Comparison of ENCODE assay signal across 16 cellular contexts in genomic region chr22:27850000-27850465, GRCh38. TPM values are rescaled to one million over a fixed set of nuclear protein-coding genes. Genes with fewer than 3 reads are reported as not detected.
DNase-seq lines count a peak whose midpoint lies in the region; ATAC-seq and TF ChIP-seq lines count a peak whose summit lies in the region.
"Had no signal": no experiment of that assay in that cellular context is flagged by ENCODE, and none has a peak within 500 bp of the region (broad histone marks: within the 10 kb centered on the region; RNA-seq: fewer than 3 reads in every experiment).

No MANE protein-coding gene starts in this region.

- TF ChIP-seq CTCF in esophagus squamous epithelium (IDR thresholded peaks at IDR 0.05): no peak
- TF ChIP-seq CTCF in mesothelial cell of epicardium (IDR thresholded peaks at IDR 0.05; ENCODE audit: unreplicated experiment): no peak
- no peak for TF ChIP-seq CTCF in tibial artery (IDR thresholded peaks at IDR 0.05)

- H3K36me3 ChIP-seq in esophagus squamous epithelium (peaks cover 0 to 95% (median 9%) of the 10 kb centered on the region in 3 donors), tibial artery (peaks cover 31 to 63% (median 38%) of the 10 kb centered on the region in 3 donors)

- peak overlapping the region; percentile 17 for H3K27ac Mint-ChIP-seq in activated CD4-positive, alpha-beta T cell treated with anti-CD3 and anti-CD28 coated beads for 36 hours
- peak overlapping the region; percentile 51 for H3K27ac Mint-ChIP-seq in mesothelial cell of epicardium
- no peak overlapping the region for H3K27ac Mint-ChIP-seq in activated T-helper 17 cell treated with anti-CD3 and anti-CD28 coated beads, Interleukin-2, amount 50 U/mL, for 72 hours
- H3K27ac Mint-ChIP-seq: activated CD4-positive, alpha-beta T cell treated with anti-CD3 and anti-CD28 coated beads, Interleukin-2, amount 10 ng/mL, durations not matched to agents 7 days and 5 days; activated naive CD8-positive, alpha-beta T cell had no signal

- WGBS in esophagus squamous epithelium, 2 donors: 14 to 30% methylated on average over 4 to 6 of the region's 6 CpGs

- no peak for ATAC-seq in activated CD4-positive, alpha-beta T cell treated with anti-CD3 and anti-CD28 coated beads for 36 hours
- ATAC-seq in GM18873 (IDR thresholded peaks at IDR 0.05; ENCODE audit: low FRiP score, unreplicated experiment): no peak
- ATAC-seq in activated T-helper 17 cell treated with anti-CD3 and anti-CD28 coated beads, Interleukin-2, amount 50 U/mL, for 72 hours (replicated peaks): no peak
- ATAC-seq: GM12878 had no signal

- no peak for TF ChIP-seq POLR2A in esophagus squamous epithelium (IDR thresholded peaks at IDR 0.05)

- H3K27me3 Mint-ChIP-seq in activated CD4-positive, alpha-beta T cell treated with anti-CD3 and anti-CD28 coated beads for 36 hours: no peaks in the 10 kb centered on the region
- H3K27me3 Mint-ChIP-seq in mesothelial cell of epicardium (ENCODE audit: low read depth): no peaks in the 10 kb centered on the region
- no peaks in the 10 kb centered on the region for H3K27me3 Mint-ChIP-seq in activated T-helper 17 cell treated with anti-CD3 and anti-CD28 coated beads, Interleukin-2, amount 50 U/mL, for 72 hours
- H3K27me3 Mint-ChIP-seq: activated CD4-positive, alpha-beta T cell treated with anti-CD3 and anti-CD28 coated beads, Interleukin-2, amount 10 ng/mL, durations not matched to agents 7 days and 5 days; activated naive CD8-positive, alpha-beta T cell had no signal

- peaks cover 53% of the 10 kb centered on the region for H3K36me3 Mint-ChIP-seq in activated CD4-positive, alpha-beta T cell treated with anti-CD3 and anti-CD28 coated beads for 36 hours (ENCODE audit: low read depth)
- H3K36me3 Mint-ChIP-seq in mesothelial cell of epicardium: peaks cover 24% of the 10 kb centered on the region
- H3K36me3 Mint-ChIP-seq in activated T-helper 17 cell treated with anti-CD3 and anti-CD28 coated beads, Interleukin-2, amount 50 U/mL, for 72 hours (ENCODE audit: low read depth): peaks cover 88% of the 10 kb centered on the region

- POLR2A ChIA-PET in activated CD4-positive, alpha-beta T cell treated with anti-CD3 and anti-CD28 coated beads for 36 hours (lab: Charles Lee): no interaction called here

- no peaks in the 10 kb centered on the region for H3K9me3 Mint-ChIP-seq in activated CD4-positive, alpha-beta T cell treated with anti-CD3 and anti-CD28 coated beads for 36 hours (ENCODE audit: low read depth)
- H3K9me3 Mint-ChIP-seq in mesothelial cell of epicardium: no peaks in the 10 kb centered on the region
- H3K9me3 Mint-ChIP-seq in activated T-helper 17 cell treated with anti-CD3 and anti-CD28 coated beads, Interleukin-2, amount 50 U/mL, for 72 hours: no peaks in the 10 kb centered on the region
- H3K9me3 Mint-ChIP-seq: activated CD4-positive, alpha-beta T cell treated with anti-CD3 and anti-CD28 coated beads, Interleukin-2, amount 10 ng/mL, durations not matched to agents 7 days and 5 days had no signal

- DNase-seq in activated CD4-positive, alpha-beta T cell treated with anti-CD3 and anti-CD28 coated beads for 36 hours: no peak
- DNase-seq in activated CD4-positive, alpha-beta T cell treated with anti-CD3 and anti-CD28 coated beads for 4 hours: no peak
- DNase-seq in esophagus squamous epithelium (lab: John Stamatoyannopoulos, UW) (no peak), mesothelial cell of epicardium (ENCODE audit: low spot score in 2 of 2, unreplicated experiment in 2 of 2) (no peak), tibial artery (no peak)
- no peak for DNase-seq in activated naive CD4-positive, alpha-beta T cell treated with Interleukin-2 at 50 U/mL for 16 hours
- DNase-seq: 8988T; activated CD4-positive, alpha-beta T cell treated with anti-CD3 and anti-CD28 coated beads, Interleukin-2, amount 10 ng/mL, durations not matched to agents 7 days and 5 days; DMS 273 treated with DMSO at 0.1 percent for 48 hours; NCI-H1105; NCI-H774 had no signal

- H3K9me3 ChIP-seq in esophagus squamous epithelium: no peaks in the 10 kb centered on the region
- H3K9me3 ChIP-seq in tibial artery: no peaks in the 10 kb centered on the region

- peaks cover 4% of the 10 kb centered on the region for H3K4me1 Mint-ChIP-seq in activated CD4-positive, alpha-beta T cell treated with anti-CD3 and anti-CD28 coated beads for 36 hours
- peaks cover 50% of the 10 kb centered on the region for H3K4me1 Mint-ChIP-seq in mesothelial cell of epicardium
- H3K4me1 Mint-ChIP-seq in activated T-helper 17 cell treated with anti-CD3 and anti-CD28 coated beads, Interleukin-2, amount 50 U/mL, for 72 hours: no peaks in the 10 kb centered on the region

- no peak overlapping the region for H3K4me3 Mint-ChIP-seq in activated CD4-positive, alpha-beta T cell treated with anti-CD3 and anti-CD28 coated beads for 36 hours
- no peak overlapping the region for H3K4me3 Mint-ChIP-seq in mesothelial cell of epicardium
- H3K4me3 Mint-ChIP-seq in activated T-helper 17 cell treated with anti-CD3 and anti-CD28 coated beads, Interleukin-2, amount 50 U/mL, for 72 hours: no peak overlapping the region
- H3K4me3 Mint-ChIP-seq: activated CD4-positive, alpha-beta T cell treated with anti-CD3 and anti-CD28 coated beads, Interleukin-2, amount 10 ng/mL, durations not matched to agents 7 days and 5 days; activated naive CD8-positive, alpha-beta T cell had no signal

- CTCF ChIA-PET in activated CD4-positive, alpha-beta T cell treated with anti-CD3 and anti-CD28 coated beads for 36 hours (lab: Charles Lee): interaction anchor here (0.8 kb wide), 1 partner anchor 528 kb away, joined by 3 read pairs; no protein-coding TSS in a partner anchor

- intact Hi-C loops in activated CD4-positive, alpha-beta T cell treated with anti-CD3 and anti-CD28 coated beads for 36 hours (cut with DNase I, micrococcal nuclease): no loop called here
- intact Hi-C loops in esophagus squamous epithelium (cut with DNase I): no loop called here
- intact Hi-C loops in tibial artery (cut with DNase I; ENCODE audit: low total_unique reads): no loop called here

- H3K27ac ChIP-seq in esophagus squamous epithelium (peak overlapping the region; percentile 11 to 68 (median 64)), tibial artery (peak overlapping the region; percentile 15 to 68)
- H3K27ac ChIP-seq: HL-60 had no signal

- H3K4me3 ChIP-seq in esophagus squamous epithelium: no peak overlapping the region
- no peak overlapping the region for H3K4me3 ChIP-seq in tibial artery
- H3K4me3 ChIP-seq: GM12878 had no signal

- peaks cover 8 to 37% (median 10%) of the 10 kb centered on the region in 3 donors for H3K4me1 ChIP-seq in esophagus squamous epithelium
- H3K4me1 ChIP-seq in tibial artery: peaks cover 0 to 16% (median 11%) of the 10 kb centered on the region in 4 donors

- no peaks in the 10 kb centered on the region for H3K27me3 ChIP-seq in esophagus squamous epithelium
- no peaks in the 10 kb centered on the region for H3K27me3 ChIP-seq in tibial artery

RNA-seq across cellular contexts. Expression of gene MN1, which starts 48.5 kb away (rescaled TPM):
- total RNA-seq in activated CD4-positive, alpha-beta T cell treated with anti-CD3 and anti-CD28 coated beads for 36 hours: under 1 TPM; 0.05 to 0.12 TPM
- 1 to 10 TPM; 2.0 to 6.9 (median 3.1) TPM for total RNA-seq in esophagus squamous epithelium
- 46.3 to 49.6 TPM (median 47.8 TPM) in 3 replicates for total RNA-seq in mesothelial cell of epicardium
- total RNA-seq in activated T-helper 17 cell treated with anti-CD3 and anti-CD28 coated beads, Interleukin-2, amount 50 U/mL, for 72 hours: under 1 TPM; 0.13 TPM
